ENCODE assay signal across 26 cellular contexts in the genomic region with DNA sequence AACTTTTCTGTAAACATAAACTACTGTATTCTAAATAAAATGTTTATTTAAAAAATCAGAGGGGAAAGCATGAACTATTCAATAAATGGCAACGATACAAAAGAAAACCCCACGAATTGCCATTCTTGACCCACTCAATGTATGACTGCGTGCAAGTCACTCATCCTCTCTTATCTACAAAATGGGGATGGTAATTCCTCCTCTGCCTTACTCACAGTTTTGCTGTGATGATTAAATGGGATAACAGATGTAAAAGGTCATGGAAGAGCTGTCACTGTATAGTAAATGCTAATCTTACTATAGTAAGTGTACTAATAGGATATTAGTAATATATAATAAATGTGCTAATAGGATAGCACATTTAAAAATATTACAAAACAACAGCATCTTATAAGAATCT.
"Had no signal": no experiment of that assay in that cellular context is flagged by ENCODE, and none has a peak within 500 bp of the region (broad histone marks: within the 10 kb centered on the region; RNA-seq: fewer than 3 reads in every experiment).

No MANE protein-coding gene starts in this region.

- H3K27me3 Mint-ChIP-seq: dendritic cell treated with granulocyte-macrophage colony-stimulating factor and Interleukin-4, amounts not matched to agents 40 ng/mL and 50 ng/mL, for 4 days; naive thymus-derived CD4-positive, alpha-beta T cell; stimulated activated naive CD8-positive, alpha-beta T cell treated with anti-CD3 and anti-CD28 coated beads, Interleukin-15, amount 100 ng/mL, for 72 hours had no signal

- H3K36me3 ChIP-seq: colonic mucosa, left lung, ovary, sigmoid colon, spleen, suprapubic skin, transverse colon, upper lobe of right lung, uterus had no signal

- H3K27ac Mint-ChIP-seq: dendritic cell treated with granulocyte-macrophage colony-stimulating factor and Interleukin-4, amounts not matched to agents 40 ng/mL and 50 ng/mL, for 4 days; endodermal cell; naive thymus-derived CD4-positive, alpha-beta T cell; nephron progenitor cell; stimulated activated naive CD8-positive, alpha-beta T cell treated with anti-CD3 and anti-CD28 coated beads, Interleukin-15, amount 100 ng/mL, for 72 hours had no signal

- ATAC-seq: esophagus mucosa; left cardiac atrium; left lung; naive thymus-derived CD4-positive, alpha-beta T cell; psoas muscle; right cardiac atrium; stimulated activated naive CD8-positive, alpha-beta T cell treated with anti-CD3 and anti-CD28 coated beads, Interleukin-15, amount 100 ng/mL, for 72 hours; upper lobe of right lung had no signal

- H3K4me3 ChIP-seq: colonic mucosa, left lung, ovary, psoas muscle, sigmoid colon, spleen, suprapubic skin, transverse colon, upper lobe of right lung, uterus had no signal

- H3K9me3 Mint-ChIP-seq: dendritic cell treated with granulocyte-macrophage colony-stimulating factor and Interleukin-4, amounts not matched to agents 40 ng/mL and 50 ng/mL, for 4 days; endodermal cell; naive thymus-derived CD4-positive, alpha-beta T cell; nephron progenitor cell; stimulated activated naive CD8-positive, alpha-beta T cell treated with anti-CD3 and anti-CD28 coated beads, Interleukin-15, amount 100 ng/mL, for 72 hours had no signal

- H3K27me3 ChIP-seq: colonic mucosa, left lung, ovary, sigmoid colon, spleen, suprapubic skin, transverse colon, upper lobe of right lung, uterus had no signal

- H3K4me1 Mint-ChIP-seq: endodermal cell; stimulated activated naive CD8-positive, alpha-beta T cell treated with anti-CD3 and anti-CD28 coated beads, Interleukin-15, amount 100 ng/mL, for 72 hours had no signal

- H3K4me3 Mint-ChIP-seq: dendritic cell treated with granulocyte-macrophage colony-stimulating factor and Interleukin-4, amounts not matched to agents 40 ng/mL and 50 ng/mL, for 4 days; endodermal cell; naive thymus-derived CD4-positive, alpha-beta T cell; nephron progenitor cell; stimulated activated naive CD8-positive, alpha-beta T cell treated with anti-CD3 and anti-CD28 coated beads, Interleukin-15, amount 100 ng/mL, for 72 hours had no signal

- H3K4me1 ChIP-seq: colonic mucosa, suprapubic skin, upper lobe of right lung, uterus had no signal

- H3K27ac ChIP-seq: colonic mucosa, epithelial cell of prostate, left lung, ovary, psoas muscle, sigmoid colon, spleen, suprapubic skin, transverse colon, upper lobe of right lung, uterus had no signal

- H3K9me3 ChIP-seq: colonic mucosa, left lung, ovary, psoas muscle, sigmoid colon, spleen, suprapubic skin, transverse colon, upper lobe of right lung, uterus had no signal

- DNase-seq: colonic mucosa; effector CD8-positive, alpha-beta T cell; endodermal cell; left cardiac atrium; left lung; mesendoderm; midbrain; naive thymus-derived CD4-positive, alpha-beta T cell; nephron progenitor cell; nucleus accumbens; ovary; posterior cingulate gyrus; psoas muscle; right cardiac atrium; sigmoid colon; spleen; stimulated activated CD4-positive, alpha-beta T cell treated with anti-CD3 and anti-CD28 coated beads, Interleukin-4, amount 100 ng/mL, for 4 hours; stimulated activated naive CD4-positive, alpha-beta T cell; stimulated activated naive CD8-positive, alpha-beta T cell treated with anti-CD3 and anti-CD28 coated beads, Interleukin-15, amount 100 ng/mL, for 72 hours; transverse colon; upper lobe of right lung; uterus had no signal
